In genomic region chr4:25209702-25210101, GRCh38 we compare ENCODE assay signal across 18 cellular contexts. TPM values are rescaled to one million over a fixed set of nuclear protein-coding genes. Genes with fewer than 3 reads are reported as not detected.
DNase-seq lines count a peak whose midpoint lies in the region; ATAC-seq, FAIRE-seq and TF ChIP-seq lines count a peak whose summit lies in the region.
"Had no signal": no experiment of that assay in that cellular context is flagged by ENCODE, and none has a peak within 500 bp of the region (broad histone marks: within the 10 kb centered on the region; RNA-seq: fewer than 3 reads in every experiment).

No MANE protein-coding gene starts in this region.

- 0 out of 3 replicates have a peak, but pooled peaks of 1 of the 2 experiments have one; percentile 55 for TF ChIP-seq EP300 in H1 (IDR thresholded peaks at IDR 0.05; ENCODE audit: borderline replicate concordance in 1 of 2, low read depth in 2 of 2, low read length in 2 of 2)

- no peak for TF ChIP-seq CTCF in H1 (IDR thresholded peaks at IDR 0.05; ENCODE audit: control extremely low read depth in 1 of 3, insufficient read depth in 1 of 3, low read depth in 1 of 3, low read length in 3 of 3)
- no peak for TF ChIP-seq CTCF in type B pancreatic cell (conservative IDR thresholded peaks at IDR 0.05)

- H3K23ac ChIP-seq in H1 (ENCODE audit: insufficient read length): no peak overlapping the region

- CTCF ChIA-PET in H1 (lab: Charles Lee; ENCODE audit: partially characterized antibody): interaction anchor here (1.1 kb wide), 1 partner anchor 27 kb away, joined by 3 read pairs; no protein-coding TSS in a partner anchor

- H4K5ac ChIP-seq in H1 (ENCODE audit: insufficient read length, low read depth, low read length): no peak overlapping the region

- POLR2A ChIA-PET in H1 (lab: Charles Lee; ENCODE audit: partially characterized antibody): interaction anchor here (1.0 to 1.2 kb wide), 2 partner anchors 10 to 26 kb away, joined by 3 read pairs; no protein-coding TSS in a partner anchor

- H4K91ac ChIP-seq in H1 (replicated peaks; ENCODE audit: insufficient read length, low read length): no peak overlapping the region

- H2AK5ac ChIP-seq in H1 (ENCODE audit: low read depth, low read length): no peak overlapping the region

- H3K36me3 ChIP-seq in H7 (replicated peaks; ENCODE audit: control insufficient read depth, insufficient read depth, low read length) (no peaks in the 10 kb centered on the region), H1 (ENCODE audit: control insufficient read depth in 2 of 4, insufficient read depth in 4 of 4, low read length in 3 of 4) (no peaks in the 10 kb centered on the region)
- H3K36me3 ChIP-seq: BE2C had no signal

- no peak overlapping the region for H3K27ac ChIP-seq in H1 (ENCODE audit: low read depth, low read length)
- H3K27ac ChIP-seq: A549, C4-2B had no signal

- H3K4me1 Mint-ChIP-seq in type B pancreatic cell (ENCODE audit: unreplicated experiment): peaks cover 7% of the 10 kb centered on the region
- H3K4me1 Mint-ChIP-seq: IgD-negative memory B cell had no signal

- TF ChIP-seq RAD21 in H1 (IDR thresholded peaks at IDR 0.05 in 1 of 2, conservative IDR thresholded peaks at IDR 0.05 in 1 of 2; ENCODE audit: low read depth in 2 of 2, low read length in 2 of 2): no peak

- H3K79me1 ChIP-seq in H1 (ENCODE audit: low read depth, low read length): no peaks in the 10 kb centered on the region

- H3K4me1 ChIP-seq in H1 (replicated peaks in 1 of 4; ENCODE audit: control insufficient read depth in 3 of 4, insufficient read depth in 4 of 4, low read length in 3 of 4): peaks cover 0 to 5% (median 2%) of the 10 kb centered on the region in 4 experiments; a peak in 3 of 7 replicates
- H3K4me1 ChIP-seq: A549, BE2C had no signal

- H3K4me3 Mint-ChIP-seq in type B pancreatic cell: no peak overlapping the region
- H3K4me3 Mint-ChIP-seq: CD4-positive, alpha-beta memory T cell; H9 had no signal

- no peak overlapping the region for H3K9ac ChIP-seq in H1 (replicated peaks in 1 of 4; ENCODE audit: extremely low read depth in 1 of 4, low read depth in 3 of 4, low read length in 3 of 4)

- no peaks in the 10 kb centered on the region for H3K79me2 ChIP-seq in H1 (ENCODE audit: control insufficient read depth in 1 of 2, insufficient read depth in 2 of 2, low read length in 2 of 2)

- no peak overlapping the region for H3K4ac ChIP-seq in H1 (replicated peaks; ENCODE audit: insufficient read length, low read depth, low read length)

- H3K4me2 ChIP-seq in H1 (ENCODE audit: insufficient read depth in 1 of 2, low read depth in 2 of 2, low read length in 2 of 2): no peak overlapping the region; a peak in 1 of 4 replicates
- H3K4me2 ChIP-seq: A549 had no signal

- peaks cover 3% of the 10 kb centered on the region for H3K36me3 Mint-ChIP-seq in type B pancreatic cell
- H3K36me3 Mint-ChIP-seq: IgD-negative memory B cell had no signal

- no peak overlapping the region for H2BK15ac ChIP-seq in H1 (ENCODE audit: low read length)

- H3K18ac ChIP-seq in H1 (ENCODE audit: extremely low read depth, low read length): no peak overlapping the region

- H2BK120ac ChIP-seq in H1 (replicated peaks; ENCODE audit: low read depth, low read length): no peak overlapping the region

- no peak overlapping the region for H3K14ac ChIP-seq in H1 (ENCODE audit: insufficient read length)

- no peak overlapping the region for H3K4me3 ChIP-seq in H7 (ENCODE audit: insufficient read depth, low read depth, low read length)
- H3K4me3 ChIP-seq in H1 (ENCODE audit: extremely low read depth in 1 of 4, insufficient read depth in 2 of 4, low read depth in 3 of 4, low read length in 4 of 4): peak overlapping the region in 1 of 4 experiments; percentile 10; a peak in 1 of 8 replicates
- H3K4me3 ChIP-seq: A549 had no signal

- no peak overlapping the region for H2BK12ac ChIP-seq in H1 (ENCODE audit: low read depth, low read length)

- 44% methylated on average over 1 of the region's 1 CpG; no CpG with 5 or more reads in 1 of the 2 experiments for WGBS in H1 (ENCODE audit: extremely low coverage in 1 of 2, insufficient coverage in 1 of 2, insufficient read length in 1 of 2, insufficient replicate concordance in 2 of 2, low coverage in 1 of 2, low lambda C conversion rate in 2 of 2, missing lambda C conversion rate in 1 of 2), 2 experiments

- ATAC-seq in SK-N-SH treated with all-trans-retinoic acid at 6 μM for 48 hours: no peak
- ATAC-seq: A549 had no signal

- no peak overlapping the region for H4K8ac ChIP-seq in H1 (ENCODE audit: extremely low read depth, insufficient read depth, low read length)

- peaks cover 3% of the 10 kb centered on the region for H3K9me3 Mint-ChIP-seq in type B pancreatic cell

- H4K20me1 ChIP-seq in H1 (replicated peaks in 1 of 2; ENCODE audit: control insufficient read depth in 1 of 2, insufficient read depth in 2 of 2, low read length in 2 of 2): no peaks in the 10 kb centered on the region

- H3K27ac Mint-ChIP-seq in type B pancreatic cell: peak overlapping the region; percentile 20
- H3K27ac Mint-ChIP-seq: CD4-positive, alpha-beta memory T cell; IgD-negative memory B cell had no signal

- H3K9me3 ChIP-seq in H1 (ENCODE audit: insufficient read depth in 2 of 2, low read depth in 1 of 2, low read length in 1 of 2): peaks cover 0 to 2% of the 10 kb centered on the region in 2 experiments; a peak in 2 of 4 replicates
- H3K9me3 ChIP-seq: A549, BE2C had no signal

- DNase-seq in H7 (peak; percentile 5), H1 (ENCODE audit: low read depth in 1 of 2, low spot score in 2 of 2) (no peak), iPS-NIHi7 (ENCODE audit: extremely low spot score) (peak; percentile 24), type B pancreatic cell (ENCODE audit: extremely low spot score, unreplicated experiment) (no peak), GM03348 (ENCODE audit: low spot score) (no peak)
- no peak for DNase-seq in stimulated activated CD4-positive, alpha-beta T cell treated with anti-CD3 and anti-CD28 coated beads, Interleukin-12 subunit alpha, Interleukin-12 subunit beta, amount 100 ng/mL, for 4 hours
- DNase-seq: BE2C; CD4-positive, alpha-beta memory T cell; DMS153; DMS79 treated with DMSO at 0.1 percent for 48 hours; EL; GDM1; H9 had no signal

- TF ChIP-seq POLR2A in H1 (IDR thresholded peaks at IDR 0.05; ENCODE audit: control extremely low read depth in 1 of 2, low read depth in 2 of 2, low read length in 2 of 2): no peak

- no peak overlapping the region for H3K56ac ChIP-seq in H1 (replicated peaks; ENCODE audit: insufficient read length, low read depth, low read length)

- no peaks in the 10 kb centered on the region for H3K27me3 Mint-ChIP-seq in type B pancreatic cell
- H3K27me3 Mint-ChIP-seq: IgD-negative memory B cell had no signal

- no peak for FAIRE-seq in H1 (lab: Jason Lieb, UNC)
- FAIRE-seq: A549, GM19239 had no signal

- no peak overlapping the region for H2AFZ ChIP-seq in H1 (ENCODE audit: low read length)

- H2BK20ac ChIP-seq in H1 (ENCODE audit: low read length): 0 out of 2 replicates have a peak overlapping the region, but pooled peaks have one; percentile 63

- H3K27me3 ChIP-seq in H7 (ENCODE audit: control insufficient read depth, insufficient read depth, low read length) (no peaks in the 10 kb centered on the region), H1 (replicated peaks in 1 of 4; ENCODE audit: control insufficient read depth in 3 of 4, extremely low read depth in 1 of 4, insufficient read depth in 3 of 4, low read length in 3 of 4) (no peaks in the 10 kb centered on the region)
- H3K27me3 ChIP-seq: BE2C had no signal

- no peak overlapping the region for H2BK5ac ChIP-seq in H1 (ENCODE audit: low read depth, low read length)

- H3K23me2 ChIP-seq in H1 (ENCODE audit: low read depth, low read length): no peaks in the 10 kb centered on the region

TF ChIP-seq in H1, 55 proteins besides CTCF, POLR2A, EP300 and RAD21 (continues in another document):
- TF ChIP-seq ZNF274 (IDR thresholded peaks at IDR 0.05; ENCODE audit: borderline replicate concordance, extremely low read depth, low read length): no peak
- TF ChIP-seq YY1 (IDR thresholded peaks at IDR 0.05; ENCODE audit: low read depth, low read length): no peak
- no peak for TF ChIP-seq SP4 (IDR thresholded peaks at IDR 0.05; ENCODE audit: low read length)
- no peak for TF ChIP-seq JUND (IDR thresholded peaks at IDR 0.05; ENCODE audit: low read length)
- TF ChIP-seq SP1 (IDR thresholded peaks at IDR 0.05; ENCODE audit: low read depth, low read length): peak; percentile 82

TF ChIP-seq in SK-N-SH treated with all-trans-retinoic acid at 6 μM for 48 hours, 23 proteins besides CTCF, POLR2A, EP300 and RAD21:
- no peak for TF ChIP-seq ZNF8 (CRISPR knock-in tag; IDR thresholded peaks at IDR 0.05)
- no peak for TF ChIP-seq PPARA (CRISPR knock-in tag; IDR thresholded peaks at IDR 0.05; ENCODE audit: borderline replicate concordance)
- TF ChIP-seq OSR1 (CRISPR knock-in tag; IDR thresholded peaks at IDR 0.05): no peak

RNA-seq across cellular contexts. Expression of gene PI4K2B, which starts 24.1 kb away (rescaled TPM):
- total RNA-seq in H7 (2014; rRNA removed; shearing (Covaris generic)): 14.8 and 18.3 TPM in 2 replicates
- 15.8 and 16.2 TPM in 2 replicates for total RNA-seq in H1 (2021; fragmentation: NEBNext Ultra II Directional; extraction: Animal tissue kit (Norgen Biotek cat#: 25700))
- polyA plus RNA-seq in H1 (2011; rRNA removed): 2.2 and 3.0 TPM in 2 replicates
- 6.2 TPM for polyA plus RNA-seq in H1 (2011; cell fraction: cytosol; rRNA removed)
- 2.3 TPM for polyA plus RNA-seq in H1 (2011; cell fraction: nucleus; rRNA removed)
- polyA plus RNA-seq in H1 (2012, experiment 1 of 2): 3.1 to 6.9 TPM (median 3.8 TPM) in 4 replicates
- 1.3 TPM for polyA plus RNA-seq in H1 (2012, experiment 2 of 2)
- polyA plus RNA-seq in H1 (2013, experiment 1 of 2): 8.0 TPM
- polyA plus RNA-seq in H1 (2013, experiment 2 of 2): 8.0 TPM
- polyA minus RNA-seq in H1 (2011; rRNA and poly(A)+ RNA removed): 2.4 and 2.6 TPM in 2 replicates
- 4.3 TPM for polyA minus RNA-seq in H1 (2011; cell fraction: cytosol; rRNA and poly(A)+ RNA removed)
- polyA minus RNA-seq in H1 (2011; cell fraction: nucleus; rRNA and poly(A)+ RNA removed): 5.1 TPM
- total RNA-seq in type B pancreatic cell (ENCODE audit: low replicate concordance): 14.1 and 19.2 TPM in 2 replicates

RNA-seq across cellular contexts. Expression of gene SEPSECS, which starts 49.5 kb away (rescaled TPM):
- total RNA-seq in H7 (2014; rRNA removed; shearing (Covaris generic)): 7.3 and 8.8 TPM in 2 replicates
- 4.1 and 4.4 TPM in 2 replicates for total RNA-seq in H1 (2021; fragmentation: NEBNext Ultra II Directional; extraction: Animal tissue kit (Norgen Biotek cat#: 25700))
- 1.1 and 1.9 TPM in 2 replicates for polyA plus RNA-seq in H1 (2011; rRNA removed)
- polyA plus RNA-seq in H1 (2011; cell fraction: cytosol; rRNA removed): 2.4 TPM
- polyA plus RNA-seq in H1 (2011; cell fraction: nucleus; rRNA removed): 1.2 TPM
- polyA plus RNA-seq in H1 (2012, experiment 1 of 2): 1.6 to 2.8 TPM (median 1.9 TPM) in 4 replicates
- polyA plus RNA-seq in H1 (2012, experiment 2 of 2): 0.13 TPM
- 2.2 TPM for polyA plus RNA-seq in H1 (2013, experiment 1 of 2)
- 2.0 TPM for polyA plus RNA-seq in H1 (2013, experiment 2 of 2)
- polyA minus RNA-seq in H1 (2011; rRNA and poly(A)+ RNA removed): 4.9 and 5.9 TPM in 2 replicates
- polyA minus RNA-seq in H1 (2011; cell fraction: cytosol; rRNA and poly(A)+ RNA removed): 7.7 TPM
- polyA minus RNA-seq in H1 (2011; cell fraction: nucleus; rRNA and poly(A)+ RNA removed): 9.7 TPM
- total RNA-seq in type B pancreatic cell (ENCODE audit: low replicate concordance): 8.0 and 8.7 TPM in 2 replicates

Comparison
In these comparisons a context has a peak if more than half of its experiments do, and no peak if none do; other contexts are left out.
1. DNase-seq: peak in H7 (single experiment) and iPS-NIHi7 (single experiment); none in H1 (0 of 2), type B pancreatic cell (single experiment), stimulated activated CD4-positive, alpha-beta T cell treated with anti-CD3 and anti-CD28 coated beads, Interleukin-12 subunit alpha, Interleukin-12 subunit beta, amount 100 ng/mL, for 4 hours (single experiment) and GM03348 (single experiment).